21 cellular contexts compared by ENCODE assay signal in genomic region chr12:12939888-12940287, GRCh38. TPM values are rescaled to one million over a fixed set of nuclear protein-coding genes. Genes with fewer than 3 reads are reported as not detected.
DNase-seq lines count a peak whose midpoint lies in the region; ATAC-seq and TF ChIP-seq lines count a peak whose summit lies in the region.
"Had no signal": no experiment of that assay in that cellular context is flagged by ENCODE, and none has a peak within 500 bp of the region (broad histone marks: within the 10 kb centered on the region; RNA-seq: fewer than 3 reads in every experiment).

No MANE protein-coding gene starts in this region.

- H3K27me3 Mint-ChIP-seq in T-cell = peaks cover 0 to 7% of the 10 kb centered on the region in 2 donors

- H3K4me3 Mint-ChIP-seq in T-cell = no peak overlapping the region
- H3K4me3 Mint-ChIP-seq: B cell; CD4-positive, CD25-positive, alpha-beta regulatory T cell; CD8-positive, alpha-beta T cell; HFFc6 had no signal

- TF ChIP-seq CTCF in dorsolateral prefrontal cortex (IDR thresholded peaks at IDR 0.05 in 54 of 56, conservative IDR thresholded peaks at IDR 0.05 in 2 of 56; ENCODE audit: low read depth in 1 of 56, partially characterized antibody in 56 of 56) = no peak

- no peaks in the 10 kb centered on the region for H3K4me1 Mint-ChIP-seq in T-cell
- H3K4me1 Mint-ChIP-seq: B cell; CD4-positive, CD25-positive, alpha-beta regulatory T cell had no signal

- peak overlapping the region in 30 of 59 donors; percentile 1 to 76 (median 40) for H3K27ac ChIP-seq in dorsolateral prefrontal cortex
- H3K27ac ChIP-seq in substantia nigra (ENCODE audit: low read depth, low read length, poor library complexity, severe bottlenecking) = peak overlapping the region; percentile 11
- H3K27ac ChIP-seq: BLaER1, C4-2B had no signal

- no peaks in the 10 kb centered on the region for H3K9me3 Mint-ChIP-seq in T-cell
- H3K9me3 Mint-ChIP-seq: CD4-positive, CD25-positive, alpha-beta regulatory T cell; CD8-positive, alpha-beta T cell; HFFc6 had no signal

- intact Hi-C loops in dorsolateral prefrontal cortex (cut with DNase I) = no loop called here

- H3K27ac Mint-ChIP-seq in T-cell = no peak overlapping the region
- H3K27ac Mint-ChIP-seq: B cell; CD4-positive, CD25-positive, alpha-beta regulatory T cell; CD8-positive, alpha-beta T cell; HFFc6 had no signal

- POLR2A ChIA-PET in T-cell (lab: Charles Lee) = no interaction called here

- H3K27me3 ChIP-seq in dorsolateral prefrontal cortex = no peaks in the 10 kb centered on the region
- H3K27me3 ChIP-seq: BLaER1 had no signal

- H3K36me3 Mint-ChIP-seq in T-cell = no peaks in the 10 kb centered on the region
- H3K36me3 Mint-ChIP-seq: CD4-positive, CD25-positive, alpha-beta regulatory T cell; CD8-positive, alpha-beta T cell had no signal

- DNase-seq in OCI-M1 (lab: John Stamatoyannopoulos, UW) (peak; percentile 13), dorsolateral prefrontal cortex (no peak), substantia nigra (lab: John Stamatoyannopoulos, UW) (no peak), T-cell (no peak)
- DNase-seq in activated effector memory CD4-positive, alpha-beta T cell treated with Interleukin-2 at 50 U/mL for 16 hours = no peak
- DNase-seq: CD4-positive, CD25-positive, alpha-beta regulatory T cell; CD8-positive, alpha-beta T cell; DMS 273 treated with DMSO at 0.1 percent for 48 hours; DMS79; EL; GDM1; GOT3; HFFc6 had no signal

- H3K4me3 ChIP-seq in dorsolateral prefrontal cortex = no peak overlapping the region
- H3K4me3 ChIP-seq: BLaER1, HAP-1 had no signal

- CTCF ChIA-PET in T-cell (lab: Charles Lee) = no interaction called here

- ATAC-seq in GM21786 (IDR thresholded peaks at IDR 0.05; ENCODE audit: unreplicated experiment) (no peak), T-cell (replicated peaks in 1 of 4) (no peak)
- ATAC-seq: CD8-positive, alpha-beta T cell had no signal

RNA-seq across cellular contexts. Expression of gene GPRC5D, which starts 12.1 kb away (rescaled TPM):
- total RNA-seq in dorsolateral prefrontal cortex (under 1 TPM in 2 of 120 experiments, not detected in 118; 0.45 to 0.73 TPM), T-cell (not detected)
- total RNA-seq: A172; A673; Caco-2; CD4-positive, CD25-positive, alpha-beta regulatory T cell; CD8-positive, alpha-beta T cell; HFFc6 had no signal

RNA-seq across cellular contexts. Expression of gene GPRC5A, which starts 48.5 kb away (rescaled TPM):
- total RNA-seq in dorsolateral prefrontal cortex (10 to 100 TPM in 1 of 120 experiments, 1 to 10 TPM in 51, under 1 TPM in 66, not detected in 2; 0.07 to 26.8 (median 0.88) TPM), T-cell (1 to 10 TPM in 3 of 5 donors, under 1 TPM in 1, not detected in 1; 0.28 to 2.0 (median 1.4) TPM)
- total RNA-seq: B cell; CD8-positive, alpha-beta T cell had no signal
